1 cellular context compared by ENCODE assay signal in genomic region chr19:1906985-1907562, GRCh38.
TF ChIP-seq lines count a peak whose summit lies in the region.

No MANE protein-coding gene starts in this region.

TF ChIP-seq in GM23338, 12 proteins besides CTCF, POLR2A, EP300 and RAD21 (continued from another document):
- TF ChIP-seq, protein P1, sequence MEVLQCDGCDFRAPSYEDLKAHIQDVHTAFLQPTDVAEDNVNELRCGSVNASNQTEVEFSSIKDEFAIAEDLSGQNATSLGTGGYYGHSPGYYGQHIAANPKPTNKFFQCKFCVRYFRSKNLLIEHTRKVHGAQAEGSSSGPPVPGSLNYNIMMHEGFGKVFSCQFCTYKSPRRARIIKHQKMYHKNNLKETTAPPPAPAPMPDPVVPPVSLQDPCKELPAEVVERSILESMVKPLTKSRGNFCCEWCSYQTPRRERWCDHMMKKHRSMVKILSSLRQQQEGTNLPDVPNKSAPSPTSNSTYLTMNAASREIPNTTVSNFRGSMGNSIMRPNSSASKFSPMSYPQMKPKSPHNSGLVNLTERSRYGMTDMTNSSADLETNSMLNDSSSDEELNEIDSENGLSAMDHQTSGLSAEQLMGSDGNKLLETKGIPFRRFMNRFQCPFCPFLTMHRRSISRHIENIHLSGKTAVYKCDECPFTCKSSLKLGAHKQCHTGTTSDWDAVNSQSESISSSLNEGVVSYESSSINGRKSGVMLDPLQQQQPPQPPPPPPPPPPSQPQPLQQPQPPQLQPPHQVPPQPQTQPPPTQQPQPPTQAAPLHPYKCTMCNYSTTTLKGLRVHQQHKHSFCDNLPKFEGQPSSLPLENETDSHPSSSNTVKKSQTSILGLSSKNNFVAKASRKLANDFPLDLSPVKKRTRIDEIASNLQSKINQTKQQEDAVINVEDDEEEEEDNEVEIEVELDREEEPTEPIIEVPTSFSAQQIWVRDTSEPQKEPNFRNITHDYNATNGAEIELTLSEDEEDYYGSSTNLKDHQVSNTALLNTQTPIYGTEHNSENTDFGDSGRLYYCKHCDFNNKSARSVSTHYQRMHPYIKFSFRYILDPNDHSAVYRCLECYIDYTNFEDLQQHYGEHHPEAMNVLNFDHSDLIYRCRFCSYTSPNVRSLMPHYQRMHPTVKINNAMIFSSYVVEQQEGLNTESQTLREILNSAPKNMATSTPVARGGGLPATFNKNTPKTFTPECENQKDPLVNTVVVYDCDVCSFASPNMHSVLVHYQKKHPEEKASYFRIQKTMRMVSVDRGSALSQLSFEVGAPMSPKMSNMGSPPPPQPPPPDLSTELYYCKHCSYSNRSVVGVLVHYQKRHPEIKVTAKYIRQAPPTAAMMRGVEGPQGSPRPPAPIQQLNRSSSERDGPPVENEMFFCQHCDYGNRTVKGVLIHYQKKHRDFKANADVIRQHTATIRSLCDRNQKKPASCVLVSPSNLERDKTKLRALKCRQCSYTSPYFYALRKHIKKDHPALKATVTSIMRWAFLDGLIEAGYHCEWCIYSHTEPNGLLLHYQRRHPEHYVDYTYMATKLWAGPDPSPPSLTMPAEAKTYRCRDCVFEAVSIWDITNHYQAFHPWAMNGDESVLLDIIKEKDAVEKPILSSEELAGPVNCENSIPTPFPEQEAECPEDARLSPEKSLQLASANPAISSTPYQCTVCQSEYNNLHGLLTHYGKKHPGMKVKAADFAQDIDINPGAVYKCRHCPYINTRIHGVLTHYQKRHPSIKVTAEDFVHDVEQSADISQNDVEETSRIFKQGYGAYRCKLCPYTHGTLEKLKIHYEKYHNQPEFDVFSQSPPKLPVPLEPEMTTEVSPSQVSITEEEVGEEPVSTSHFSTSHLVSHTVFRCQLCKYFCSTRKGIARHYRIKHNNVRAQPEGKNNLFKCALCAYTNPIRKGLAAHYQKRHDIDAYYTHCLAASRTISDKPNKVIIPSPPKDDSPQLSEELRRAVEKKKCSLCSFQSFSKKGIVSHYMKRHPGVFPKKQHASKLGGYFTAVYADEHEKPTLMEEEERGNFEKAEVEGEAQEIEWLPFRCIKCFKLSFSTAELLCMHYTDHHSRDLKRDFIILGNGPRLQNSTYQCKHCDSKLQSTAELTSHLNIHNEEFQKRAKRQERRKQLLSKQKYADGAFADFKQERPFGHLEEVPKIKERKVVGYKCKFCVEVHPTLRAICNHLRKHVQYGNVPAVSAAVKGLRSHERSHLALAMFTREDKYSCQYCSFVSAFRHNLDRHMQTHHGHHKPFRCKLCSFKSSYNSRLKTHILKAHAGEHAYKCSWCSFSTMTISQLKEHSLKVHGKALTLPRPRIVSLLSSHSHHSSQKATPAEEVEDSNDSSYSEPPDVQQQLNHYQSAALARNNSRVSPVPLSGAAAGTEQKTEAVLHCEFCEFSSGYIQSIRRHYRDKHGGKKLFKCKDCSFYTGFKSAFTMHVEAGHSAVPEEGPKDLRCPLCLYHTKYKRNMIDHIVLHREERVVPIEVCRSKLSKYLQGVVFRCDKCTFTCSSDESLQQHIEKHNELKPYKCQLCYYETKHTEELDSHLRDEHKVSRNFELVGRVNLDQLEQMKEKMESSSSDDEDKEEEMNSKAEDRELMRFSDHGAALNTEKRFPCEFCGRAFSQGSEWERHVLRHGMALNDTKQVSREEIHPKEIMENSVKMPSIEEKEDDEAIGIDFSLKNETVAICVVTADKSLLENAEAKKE (CRISPR knock-in tag; IDR thresholded peaks at IDR 0.05): no peak
- TF ChIP-seq ETS1 (IDR thresholded peaks at IDR 0.05) (no peak), POLR2AphosphoS5 (IDR thresholded peaks at IDR 0.05; ENCODE audit: low read depth) (no peak), REST (IDR thresholded peaks at IDR 0.05; ENCODE audit: unreplicated experiment) (no peak), STAT1 (IDR thresholded peaks at IDR 0.05; ENCODE audit: unreplicated experiment) (no peak), ZNF114 (CRISPR knock-in tag; IDR thresholded peaks at IDR 0.05) (no peak)
